Comparison of ENCODE assay signal across 18 cellular contexts in genomic region chr12:71730936-71731335, GRCh38.
"Had no signal": no experiment of that assay in that cellular context is flagged by ENCODE, and none has a peak within 500 bp of the region (broad histone marks: within the 10 kb centered on the region; RNA-seq: fewer than 3 reads in every experiment).

No MANE protein-coding gene starts in this region.

- H3K4me3 ChIP-seq: dorsolateral prefrontal cortex, mucosa of descending colon, skin epidermis, tibial nerve, vagina had no signal

- H3K27ac ChIP-seq: dorsolateral prefrontal cortex, skin epidermis, tibial nerve, vagina, VCaP had no signal

- FAIRE-seq: keratinocyte had no signal

- DNase-seq: activated CD4-positive, alpha-beta T cell treated with anti-CD3 and anti-CD28 coated beads for 1 hour; activated CD4-positive, alpha-beta T cell treated with anti-CD3 and anti-CD28 coated beads, Interleukin-2, amount 50 U/mL, for 48 hours; activated naive CD4-positive, alpha-beta T cell treated with anti-CD3 and anti-CD28 coated beads for 36 hours; dorsolateral prefrontal cortex; hippocampal formation; mammary epithelial cell; mucosa of descending colon; naive thymus-derived CD8-positive, alpha-beta T cell; stimulated activated CD4-positive, alpha-beta T cell treated with anti-CD3 and anti-CD28 coated beads, Interleukin-4, amount 100 ng/mL, for 4 hours; stimulated activated CD8-positive, alpha-beta memory T cell treated with anti-CD3 and anti-CD28 coated beads, Interleukin-4, amount 100 ng/mL, for 48 hours; stimulated activated naive CD4-positive, alpha-beta T cell treated with Interleukin-2 at 50 U/mL for 16 hours; substantia nigra had no signal

- H3K9me3 ChIP-seq: mucosa of descending colon, tibial nerve, vagina had no signal

- H3K4me1 ChIP-seq: tibial nerve, vagina had no signal

- H3K27me3 ChIP-seq: dorsolateral prefrontal cortex, tibial nerve, vagina had no signal

- H3K36me3 ChIP-seq: tibial nerve, vagina had no signal

- ATAC-seq: esophagus mucosa; naive thymus-derived CD8-positive, alpha-beta T cell had no signal
